In genomic region chr1:154973344-154974085, GRCh38 we compare ENCODE assay signal across 1 cellular context.
TF ChIP-seq lines count a peak whose summit lies in the region.

No MANE protein-coding gene starts in this region.

TF ChIP-seq in HepG2, 621 proteins besides CTCF, POLR2A, EP300 and RAD21 (continues in another document):
- TF ChIP-seq ZNF235 (CRISPR knock-in tag; IDR thresholded peaks at IDR 0.05; ENCODE audit: borderline replicate concordance) (no peak), FOXC1 (CRISPR knock-in tag; IDR thresholded peaks at IDR 0.05; ENCODE audit: borderline replicate concordance) (0 out of 2 replicates have a peak, but pooled peaks have one; percentile 60), LBX2 (CRISPR knock-in tag; IDR thresholded peaks at IDR 0.05; ENCODE audit: borderline replicate concordance) (no peak), ZNF121 (CRISPR knock-in tag; IDR thresholded peaks at IDR 0.05) (no peak), ZNF841 (CRISPR knock-in tag; IDR thresholded peaks at IDR 0.05; ENCODE audit: borderline replicate concordance) (no peak), THAP11 (CRISPR knock-in tag; IDR thresholded peaks at IDR 0.05) (no peak), ZSCAN25 (CRISPR knock-in tag; IDR thresholded peaks at IDR 0.05) (no peak), MTF2 (CRISPR knock-in tag; IDR thresholded peaks at IDR 0.05; ENCODE audit: borderline replicate concordance) (no peak), SYNCRIP (IDR thresholded peaks at IDR 0.05; ENCODE audit: insufficient read depth, low read depth, low read length) (no peak), DMAP1 (CRISPR knock-in tag; IDR thresholded peaks at IDR 0.05) (0 out of 2 replicates have a peak, but pooled peaks have one; percentile 34), ZNF224 (CRISPR knock-in tag; IDR thresholded peaks at IDR 0.05) (no peak), RERE (CRISPR knock-in tag; IDR thresholded peaks at IDR 0.05; ENCODE audit: low read depth) (no peak), ZZZ3 (CRISPR knock-in tag; IDR thresholded peaks at IDR 0.05; ENCODE audit: borderline replicate concordance) (no peak), THYN1 (CRISPR knock-in tag; IDR thresholded peaks at IDR 0.05; ENCODE audit: borderline replicate concordance, low read depth) (no peak), BRD4 (CRISPR knock-in tag; IDR thresholded peaks at IDR 0.05) (no peak), SP2 (CRISPR knock-in tag; IDR thresholded peaks at IDR 0.05) (no peak), ZNF768 (CRISPR knock-in tag; IDR thresholded peaks at IDR 0.05) (no peak), NCOA2 (CRISPR knock-in tag; IDR thresholded peaks at IDR 0.05) (no peak), ATRX (CRISPR knock-in tag; IDR thresholded peaks at IDR 0.05; ENCODE audit: borderline replicate concordance) (no peak), BCL6 (CRISPR knock-in tag; IDR thresholded peaks at IDR 0.05) (no peak), ZNF513 (CRISPR knock-in tag; conservative IDR thresholded peaks at IDR 0.05) (no peak), ELF3 (CRISPR knock-in tag; IDR thresholded peaks at IDR 0.05) (no peak), SRSF1 (optimal IDR thresholded peaks at IDR 0.05; ENCODE audit: low read depth, low read length) (peak; percentile 19), ZNF652 (CRISPR knock-in tag; IDR thresholded peaks at IDR 0.05; ENCODE audit: borderline replicate concordance, low read depth) (no peak), SUZ12 (IDR thresholded peaks at IDR 0.05; ENCODE audit: low read depth, low read length) (no peak), ZMAT3 (CRISPR knock-in tag; conservative IDR thresholded peaks at IDR 0.05) (no peak; the same call in 1 of the 2 replicates), KLF16 (CRISPR knock-in tag; IDR thresholded peaks at IDR 0.05) (peak in 1 of 2 experiments; percentile 21; a peak in 1 of 4 replicates), REST (IDR thresholded peaks at IDR 0.05; ENCODE audit: borderline replicate concordance in 1 of 2, low read depth in 1 of 2, low read length in 2 of 2) (no peak; a peak in 1 of 4 replicates), NR2F1 (CRISPR knock-in tag; IDR thresholded peaks at IDR 0.05) (no peak), SCMH1 (CRISPR knock-in tag; IDR thresholded peaks at IDR 0.05; ENCODE audit: borderline replicate concordance) (no peak), TERF1 (CRISPR knock-in tag; IDR thresholded peaks at IDR 0.05) (no peak)
- TF ChIP-seq, protein P1, sequence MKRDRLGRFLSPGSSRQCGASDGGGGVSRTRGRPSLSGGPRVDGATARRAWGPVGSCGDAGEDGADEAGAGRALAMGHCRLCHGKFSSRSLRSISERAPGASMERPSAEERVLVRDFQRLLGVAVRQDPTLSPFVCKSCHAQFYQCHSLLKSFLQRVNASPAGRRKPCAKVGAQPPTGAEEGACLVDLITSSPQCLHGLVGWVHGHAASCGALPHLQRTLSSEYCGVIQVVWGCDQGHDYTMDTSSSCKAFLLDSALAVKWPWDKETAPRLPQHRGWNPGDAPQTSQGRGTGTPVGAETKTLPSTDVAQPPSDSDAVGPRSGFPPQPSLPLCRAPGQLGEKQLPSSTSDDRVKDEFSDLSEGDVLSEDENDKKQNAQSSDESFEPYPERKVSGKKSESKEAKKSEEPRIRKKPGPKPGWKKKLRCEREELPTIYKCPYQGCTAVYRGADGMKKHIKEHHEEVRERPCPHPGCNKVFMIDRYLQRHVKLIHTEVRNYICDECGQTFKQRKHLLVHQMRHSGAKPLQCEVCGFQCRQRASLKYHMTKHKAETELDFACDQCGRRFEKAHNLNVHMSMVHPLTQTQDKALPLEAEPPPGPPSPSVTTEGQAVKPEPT (CRISPR knock-in tag; IDR thresholded peaks at IDR 0.05; ENCODE audit: low read depth), result no peak
- TF ChIP-seq, protein P2, sequence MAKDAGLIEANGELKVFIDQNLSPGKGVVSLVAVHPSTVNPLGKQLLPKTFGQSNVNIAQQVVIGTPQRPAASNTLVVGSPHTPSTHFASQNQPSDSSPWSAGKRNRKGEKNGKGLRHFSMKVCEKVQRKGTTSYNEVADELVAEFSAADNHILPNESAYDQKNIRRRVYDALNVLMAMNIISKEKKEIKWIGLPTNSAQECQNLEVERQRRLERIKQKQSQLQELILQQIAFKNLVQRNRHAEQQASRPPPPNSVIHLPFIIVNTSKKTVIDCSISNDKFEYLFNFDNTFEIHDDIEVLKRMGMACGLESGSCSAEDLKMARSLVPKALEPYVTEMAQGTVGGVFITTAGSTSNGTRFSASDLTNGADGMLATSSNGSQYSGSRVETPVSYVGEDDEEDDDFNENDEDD (CRISPR knock-in tag; IDR thresholded peaks at IDR 0.05; ENCODE audit: borderline replicate concordance), result no peak; the same call in 1 of the 2 replicates
- TF ChIP-seq, protein P3, sequence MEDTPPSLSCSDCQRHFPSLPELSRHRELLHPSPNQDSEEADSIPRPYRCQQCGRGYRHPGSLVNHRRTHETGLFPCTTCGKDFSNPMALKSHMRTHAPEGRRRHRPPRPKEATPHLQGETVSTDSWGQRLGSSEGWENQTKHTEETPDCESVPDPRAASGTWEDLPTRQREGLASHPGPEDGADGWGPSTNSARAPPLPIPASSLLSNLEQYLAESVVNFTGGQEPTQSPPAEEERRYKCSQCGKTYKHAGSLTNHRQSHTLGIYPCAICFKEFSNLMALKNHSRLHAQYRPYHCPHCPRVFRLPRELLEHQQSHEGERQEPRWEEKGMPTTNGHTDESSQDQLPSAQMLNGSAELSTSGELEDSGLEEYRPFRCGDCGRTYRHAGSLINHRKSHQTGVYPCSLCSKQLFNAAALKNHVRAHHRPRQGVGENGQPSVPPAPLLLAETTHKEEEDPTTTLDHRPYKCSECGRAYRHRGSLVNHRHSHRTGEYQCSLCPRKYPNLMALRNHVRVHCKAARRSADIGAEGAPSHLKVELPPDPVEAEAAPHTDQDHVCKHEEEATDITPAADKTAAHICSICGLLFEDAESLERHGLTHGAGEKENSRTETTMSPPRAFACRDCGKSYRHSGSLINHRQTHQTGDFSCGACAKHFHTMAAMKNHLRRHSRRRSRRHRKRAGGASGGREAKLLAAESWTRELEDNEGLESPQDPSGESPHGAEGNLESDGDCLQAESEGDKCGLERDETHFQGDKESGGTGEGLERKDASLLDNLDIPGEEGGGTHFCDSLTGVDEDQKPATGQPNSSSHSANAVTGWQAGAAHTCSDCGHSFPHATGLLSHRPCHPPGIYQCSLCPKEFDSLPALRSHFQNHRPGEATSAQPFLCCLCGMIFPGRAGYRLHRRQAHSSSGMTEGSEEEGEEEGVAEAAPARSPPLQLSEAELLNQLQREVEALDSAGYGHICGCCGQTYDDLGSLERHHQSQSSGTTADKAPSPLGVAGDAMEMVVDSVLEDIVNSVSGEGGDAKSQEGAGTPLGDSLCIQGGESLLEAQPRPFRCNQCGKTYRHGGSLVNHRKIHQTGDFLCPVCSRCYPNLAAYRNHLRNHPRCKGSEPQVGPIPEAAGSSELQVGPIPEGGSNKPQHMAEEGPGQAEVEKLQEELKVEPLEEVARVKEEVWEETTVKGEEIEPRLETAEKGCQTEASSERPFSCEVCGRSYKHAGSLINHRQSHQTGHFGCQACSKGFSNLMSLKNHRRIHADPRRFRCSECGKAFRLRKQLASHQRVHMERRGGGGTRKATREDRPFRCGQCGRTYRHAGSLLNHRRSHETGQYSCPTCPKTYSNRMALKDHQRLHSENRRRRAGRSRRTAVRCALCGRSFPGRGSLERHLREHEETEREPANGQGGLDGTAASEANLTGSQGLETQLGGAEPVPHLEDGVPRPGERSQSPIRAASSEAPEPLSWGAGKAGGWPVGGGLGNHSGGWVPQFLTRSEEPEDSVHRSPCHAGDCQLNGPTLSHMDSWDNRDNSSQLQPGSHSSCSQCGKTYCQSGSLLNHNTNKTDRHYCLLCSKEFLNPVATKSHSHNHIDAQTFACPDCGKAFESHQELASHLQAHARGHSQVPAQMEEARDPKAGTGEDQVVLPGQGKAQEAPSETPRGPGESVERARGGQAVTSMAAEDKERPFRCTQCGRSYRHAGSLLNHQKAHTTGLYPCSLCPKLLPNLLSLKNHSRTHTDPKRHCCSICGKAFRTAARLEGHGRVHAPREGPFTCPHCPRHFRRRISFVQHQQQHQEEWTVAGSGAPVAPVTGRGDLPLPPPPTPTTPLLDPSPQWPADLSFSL (CRISPR knock-in tag; IDR thresholded peaks at IDR 0.05), result peak; percentile 35; the same call in 1 of the 2 replicates
- TF ChIP-seq, protein P4, sequence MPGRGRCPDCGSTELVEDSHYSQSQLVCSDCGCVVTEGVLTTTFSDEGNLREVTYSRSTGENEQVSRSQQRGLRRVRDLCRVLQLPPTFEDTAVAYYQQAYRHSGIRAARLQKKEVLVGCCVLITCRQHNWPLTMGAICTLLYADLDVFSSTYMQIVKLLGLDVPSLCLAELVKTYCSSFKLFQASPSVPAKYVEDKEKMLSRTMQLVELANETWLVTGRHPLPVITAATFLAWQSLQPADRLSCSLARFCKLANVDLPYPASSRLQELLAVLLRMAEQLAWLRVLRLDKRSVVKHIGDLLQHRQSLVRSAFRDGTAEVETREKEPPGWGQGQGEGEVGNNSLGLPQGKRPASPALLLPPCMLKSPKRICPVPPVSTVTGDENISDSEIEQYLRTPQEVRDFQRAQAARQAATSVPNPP (CRISPR knock-in tag; IDR thresholded peaks at IDR 0.05), result no peak
